In the genomic region with DNA sequence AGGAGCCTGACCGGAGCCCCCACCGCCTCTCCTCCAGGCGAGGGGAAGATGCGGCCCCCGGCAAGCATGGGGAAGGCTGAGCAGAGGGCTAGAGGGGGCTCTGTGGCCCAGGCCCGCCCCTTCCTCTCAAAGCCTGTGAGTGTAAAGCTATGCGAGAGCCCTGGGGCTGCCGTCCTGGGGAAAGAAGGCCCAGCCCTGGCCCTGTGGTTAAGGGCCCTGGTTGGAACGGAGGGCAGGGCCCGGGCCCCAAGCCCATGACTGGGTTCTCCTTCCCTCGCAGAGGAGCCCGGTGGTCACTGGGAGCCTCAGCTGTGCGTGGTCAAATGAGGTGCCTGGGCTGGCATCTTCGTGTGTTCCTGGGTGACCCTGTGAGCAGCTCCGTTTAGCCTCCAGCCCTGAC, we compare ENCODE assay signal across 1 cellular context.
TF ChIP-seq lines count a peak whose summit lies in the region.

No MANE protein-coding gene starts in this region.

TF ChIP-seq in H1, 55 proteins besides CTCF, POLR2A, EP300 and RAD21:
- TF ChIP-seq CREB1 (IDR thresholded peaks at IDR 0.05) (no peak), SIX5 (IDR thresholded peaks at IDR 0.05; ENCODE audit: low read depth, low read length) (no peak), SIN3A (conservative IDR thresholded peaks at IDR 0.05 in 1 of 2, IDR thresholded peaks at IDR 0.05 in 1 of 2; ENCODE audit: low read depth in 1 of 2, low read length in 2 of 2) (no peak), CBX8 (IDR thresholded peaks at IDR 0.05; ENCODE audit: borderline replicate concordance, low read depth, low read length) (no peak), JUN (IDR thresholded peaks at IDR 0.05; ENCODE audit: low read depth, low read length) (no peak), ASH2L (IDR thresholded peaks at IDR 0.05; ENCODE audit: low read length) (no peak), RFX5 (IDR thresholded peaks at IDR 0.05; ENCODE audit: borderline replicate concordance, low read depth, low read length) (no peak), BRCA1 (IDR thresholded peaks at IDR 0.05; ENCODE audit: low read depth, low read length) (no peak), NRF1 (IDR thresholded peaks at IDR 0.05; ENCODE audit: low read depth, low read length) (no peak), CHD2 (IDR thresholded peaks at IDR 0.05; ENCODE audit: low read length) (no peak), KDM4A (IDR thresholded peaks at IDR 0.05; ENCODE audit: low read depth, low read length, severe bottlenecking) (no peak), SRF (IDR thresholded peaks at IDR 0.05; ENCODE audit: low read depth, low read length) (no peak), SP1 (IDR thresholded peaks at IDR 0.05; ENCODE audit: low read depth, low read length) (no peak)
- TF ChIP-seq, protein P1, sequence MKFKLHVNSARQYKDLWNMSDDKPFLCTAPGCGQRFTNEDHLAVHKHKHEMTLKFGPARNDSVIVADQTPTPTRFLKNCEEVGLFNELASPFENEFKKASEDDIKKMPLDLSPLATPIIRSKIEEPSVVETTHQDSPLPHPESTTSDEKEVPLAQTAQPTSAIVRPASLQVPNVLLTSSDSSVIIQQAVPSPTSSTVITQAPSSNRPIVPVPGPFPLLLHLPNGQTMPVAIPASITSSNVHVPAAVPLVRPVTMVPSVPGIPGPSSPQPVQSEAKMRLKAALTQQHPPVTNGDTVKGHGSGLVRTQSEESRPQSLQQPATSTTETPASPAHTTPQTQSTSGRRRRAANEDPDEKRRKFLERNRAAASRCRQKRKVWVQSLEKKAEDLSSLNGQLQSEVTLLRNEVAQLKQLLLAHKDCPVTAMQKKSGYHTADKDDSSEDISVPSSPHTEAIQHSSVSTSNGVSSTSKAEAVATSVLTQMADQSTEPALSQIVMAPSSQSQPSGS (IDR thresholded peaks at IDR 0.05; ENCODE audit: low read length) = no peak
- TF ChIP-seq, protein P2, sequence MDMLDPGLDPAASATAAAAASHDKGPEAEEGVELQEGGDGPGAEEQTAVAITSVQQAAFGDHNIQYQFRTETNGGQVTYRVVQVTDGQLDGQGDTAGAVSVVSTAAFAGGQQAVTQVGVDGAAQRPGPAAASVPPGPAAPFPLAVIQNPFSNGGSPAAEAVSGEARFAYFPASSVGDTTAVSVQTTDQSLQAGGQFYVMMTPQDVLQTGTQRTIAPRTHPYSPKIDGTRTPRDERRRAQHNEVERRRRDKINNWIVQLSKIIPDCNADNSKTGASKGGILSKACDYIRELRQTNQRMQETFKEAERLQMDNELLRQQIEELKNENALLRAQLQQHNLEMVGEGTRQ (IDR thresholded peaks at IDR 0.05; ENCODE audit: low read length) = no peak
